15 cellular contexts compared by ENCODE assay signal in the genomic region with DNA sequence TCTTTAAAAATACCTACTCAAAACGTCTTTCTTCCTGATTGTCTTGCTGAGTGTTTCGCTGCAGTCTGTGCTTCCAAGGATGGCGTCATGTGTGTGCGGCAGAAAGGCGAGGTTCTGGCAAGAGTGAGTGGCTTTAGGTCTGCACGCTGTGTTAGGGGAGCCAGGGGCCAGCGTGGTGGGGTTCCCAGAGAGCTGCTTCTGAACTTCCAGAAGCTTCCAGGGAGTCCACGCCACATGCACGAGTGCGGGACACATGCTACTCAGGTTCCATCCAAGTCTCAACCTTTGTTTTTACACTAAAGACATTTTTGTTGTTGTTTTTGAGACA.
A peak's percentile ranks its signal among the peaks of the same experiment; 100 is the strongest.
DNase-seq lines count a peak whose midpoint lies in the region; ATAC-seq and TF ChIP-seq lines count a peak whose summit lies in the region.
"Had no signal": no experiment of that assay in that cellular context is flagged by ENCODE, and none has a peak within 500 bp of the region (broad histone marks: within the 10 kb centered on the region; RNA-seq: fewer than 3 reads in every experiment).

No MANE protein-coding gene starts in this region.

- H3K4me1 ChIP-seq in Caco-2 = peaks cover 26% of the 10 kb centered on the region
- H3K4me1 ChIP-seq in neutrophil (ENCODE audit: control insufficient read depth in 1 of 2, insufficient read depth in 1 of 2, low read depth in 1 of 2, low read length in 1 of 2) = peaks cover 26 to 30% of the 10 kb centered on the region in 2 experiments

- no peak overlapping the region for H3K4me3 ChIP-seq in Caco-2 (ENCODE audit: low read depth, low read length)
- H3K4me3 ChIP-seq in neutrophil (ENCODE audit: low read depth in 1 of 2, low read length in 1 of 2) = no peak overlapping the region
- H3K4me3 ChIP-seq: BLaER1 treated with 17β-estradiol and CSF1 and Interleukin-3, amounts not matched to agents 10 nM and 100 nM had no signal

- no peak for TF ChIP-seq POLR2A in erythroblast (IDR thresholded peaks at IDR 0.05; ENCODE audit: low read length)

- H3K36me3 Mint-ChIP-seq in Caco-2 (ENCODE audit: insufficient read depth, unreplicated experiment) = peaks cover 47% of the 10 kb centered on the region
- H3K36me3 Mint-ChIP-seq in activated naive CD8-positive, alpha-beta T cell treated with anti-CD3 and anti-CD28 coated beads for 36 hours = no peaks in the 10 kb centered on the region

- intact Hi-C loops in Caco-2 (cut with micrococcal nuclease; ENCODE audit: unreplicated experiment) = loop anchor here (2.0 kb wide), 1 partner anchor 35 kb away; no protein-coding TSS in a partner anchor

- H3K27me3 Mint-ChIP-seq in Caco-2 (ENCODE audit: insufficient read depth, unreplicated experiment) = no peaks in the 10 kb centered on the region
- H3K27me3 Mint-ChIP-seq in activated naive CD8-positive, alpha-beta T cell treated with anti-CD3 and anti-CD28 coated beads for 36 hours = no peaks in the 10 kb centered on the region

- H3K27me3 ChIP-seq in Caco-2 (replicated peaks; ENCODE audit: control insufficient read depth, insufficient read depth, low read length) (no peaks in the 10 kb centered on the region), layer of hippocampus (ENCODE audit: control insufficient read depth, insufficient read depth, low read length) (no peaks in the 10 kb centered on the region), neutrophil (no peaks in the 10 kb centered on the region)
- H3K27me3 ChIP-seq: BLaER1 treated with 17β-estradiol and CSF1 and Interleukin-3, amounts not matched to agents 10 nM and 100 nM had no signal

- no peak for TF ChIP-seq CTCF in Caco-2 (IDR thresholded peaks at IDR 0.05; ENCODE audit: insufficient read depth in 1 of 2, low read depth in 1 of 2, low read length in 1 of 2, severe bottlenecking in 1 of 2, unreplicated experiment in 1 of 2)
- TF ChIP-seq CTCF in neutrophil (IDR thresholded peaks at IDR 0.05) = no peak

- DNase-seq in Caco-2 (no peak), erythroblast (lab: John Stamatoyannopoulos, UW) (no peak)
- DNase-seq in activated naive CD8-positive, alpha-beta T cell treated with anti-CD3 and anti-CD28 coated beads for 36 hours = no peak
- DNase-seq: GOT3, MM.1S, NCI-H1105 treated with DMSO at 0.1 percent for 48 hours, NCI-H187, PC-3 had no signal

- H3K27ac ChIP-seq in cingulate gyrus (ENCODE audit: low read depth, low read length) = peak overlapping the region; percentile 99
- H3K27ac ChIP-seq in layer of hippocampus (ENCODE audit: low read depth, low read length) = peak overlapping the region; percentile 98
- H3K27ac ChIP-seq in neutrophil = peak overlapping the region; percentile 58
- H3K27ac ChIP-seq: BLaER1 treated with 17β-estradiol and CSF1 and Interleukin-3, amounts not matched to agents 10 nM and 100 nM; KMS-11 had no signal

- H3K9me3 Mint-ChIP-seq in Caco-2 (ENCODE audit: unreplicated experiment) = no peaks in the 10 kb centered on the region
- no peaks in the 10 kb centered on the region for H3K9me3 Mint-ChIP-seq in activated naive CD8-positive, alpha-beta T cell treated with anti-CD3 and anti-CD28 coated beads for 36 hours

- POLR2A ChIA-PET in Caco-2 (lab: Charles Lee) = interaction anchor here (0.5 kb wide), 1 partner anchor 136 kb away, joined by 3 read pairs; no protein-coding TSS in a partner anchor

- no peak for ATAC-seq in HG03159 (IDR thresholded peaks at IDR 0.05; ENCODE audit: unreplicated experiment)
- no peak for ATAC-seq in GM21825 (IDR thresholded peaks at IDR 0.05; ENCODE audit: unreplicated experiment)
- ATAC-seq: PC-3 had no signal

- BruUV-seq in Caco-2 (replicated peaks; lab: Mats Ljungman, UMichigan) = no TSS peak

- H3K4me3 Mint-ChIP-seq in Caco-2 (ENCODE audit: unreplicated experiment) = no peak overlapping the region
- H3K4me3 Mint-ChIP-seq in activated naive CD8-positive, alpha-beta T cell treated with anti-CD3 and anti-CD28 coated beads for 36 hours = no peak overlapping the region

- H3K27ac Mint-ChIP-seq in Caco-2 (ENCODE audit: unreplicated experiment) = peak overlapping the region; percentile 83
- H3K27ac Mint-ChIP-seq in activated naive CD8-positive, alpha-beta T cell treated with anti-CD3 and anti-CD28 coated beads for 36 hours = no peak overlapping the region

- H3K4me1 Mint-ChIP-seq in Caco-2 (ENCODE audit: low read depth, unreplicated experiment) = peaks cover 10% of the 10 kb centered on the region
- peaks cover 12% of the 10 kb centered on the region for H3K4me1 Mint-ChIP-seq in activated naive CD8-positive, alpha-beta T cell treated with anti-CD3 and anti-CD28 coated beads for 36 hours

- CTCF ChIA-PET in Caco-2 (lab: Charles Lee) = interaction anchor here (1.0 kb wide), 1 partner anchor 185 kb away, joined by 3 read pairs; no protein-coding TSS in a partner anchor

- H3K9me3 ChIP-seq in Caco-2 = no peaks in the 10 kb centered on the region
- no peaks in the 10 kb centered on the region for H3K9me3 ChIP-seq in neutrophil

- H3K36me3 ChIP-seq in Caco-2 (ENCODE audit: control insufficient read depth, insufficient read depth, low read length) (peaks cover 1% of the 10 kb centered on the region; the same call in 1 of the 2 replicates), neutrophil (peaks cover 38% of the 10 kb centered on the region)
